In the genomic region with DNA sequence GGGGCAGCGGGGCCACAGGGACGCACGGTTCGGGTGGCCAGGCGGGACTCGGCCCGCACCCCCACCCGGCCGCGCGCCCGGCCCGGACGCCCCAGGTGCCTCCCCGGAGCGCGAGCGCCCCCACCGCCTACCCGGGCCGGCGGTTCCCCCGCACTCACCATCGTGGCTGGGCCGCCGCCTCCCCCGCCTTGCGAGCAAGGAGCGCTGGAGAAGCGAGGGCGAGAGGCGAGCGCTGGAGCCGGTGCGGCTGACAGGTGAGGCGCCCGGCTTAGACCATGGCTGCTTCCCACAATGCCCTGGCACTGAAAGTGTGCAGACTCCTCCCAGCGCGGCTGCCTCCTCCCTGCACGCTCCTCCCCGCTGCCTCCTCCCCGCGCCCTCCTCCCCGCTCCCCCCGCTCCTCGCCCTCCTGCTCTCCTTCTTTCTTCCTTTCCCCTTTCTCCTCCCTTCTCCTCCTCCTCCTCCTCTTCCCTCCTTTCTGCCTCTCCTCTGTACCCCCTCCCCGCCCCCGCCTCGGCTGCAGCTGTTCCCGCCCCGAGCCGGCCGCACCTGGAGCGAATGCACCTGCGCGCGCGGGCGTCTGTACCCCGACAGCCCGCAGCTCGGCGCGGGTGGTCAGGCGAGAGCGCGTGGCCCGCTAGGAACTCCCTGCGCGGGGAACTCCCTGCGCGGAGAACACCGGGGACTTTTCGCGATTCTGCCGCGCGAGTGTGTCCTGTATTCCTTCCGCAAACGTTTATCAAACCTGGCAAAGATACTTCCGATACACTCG, we compare ENCODE assay signal across 1 cellular context.
TF ChIP-seq lines count a peak whose summit lies in the region.

A gene (minus strand): TSS at position 293 of the 772 bp plus-strand sequence. CDS start 132 bp downstream, at position 161.

TF ChIP-seq in HEK293, 187 proteins besides CTCF, POLR2A, EP300 and RAD21 (continued from another document and continues in another):
- TF ChIP-seq, protein P1, sequence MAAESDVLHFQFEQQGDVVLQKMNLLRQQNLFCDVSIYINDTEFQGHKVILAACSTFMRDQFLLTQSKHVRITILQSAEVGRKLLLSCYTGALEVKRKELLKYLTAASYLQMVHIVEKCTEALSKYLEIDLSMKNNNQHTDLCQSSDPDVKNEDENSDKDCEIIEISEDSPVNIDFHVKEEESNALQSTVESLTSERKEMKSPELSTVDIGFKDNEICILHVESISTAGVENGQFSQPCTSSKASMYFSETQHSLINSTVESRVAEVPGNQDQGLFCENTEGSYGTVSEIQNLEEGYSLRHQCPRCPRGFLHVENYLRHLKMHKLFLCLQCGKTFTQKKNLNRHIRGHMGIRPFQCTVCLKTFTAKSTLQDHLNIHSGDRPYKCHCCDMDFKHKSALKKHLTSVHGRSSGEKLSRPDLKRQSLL (tag by site-specific recombination; IDR thresholded peaks at IDR 0.05) = peak; percentile 93
- no peak for TF ChIP-seq ZNF785 (tag by site-specific recombination; IDR thresholded peaks at IDR 0.05)
- no peak for TF ChIP-seq ZNF521 (tag by site-specific recombination; IDR thresholded peaks at IDR 0.05)
- no peak for TF ChIP-seq MEIS1 (CRISPR knock-in tag; IDR thresholded peaks at IDR 0.05; ENCODE audit: borderline replicate concordance)
- no peak for TF ChIP-seq ZNF670 (tag by site-specific recombination; IDR thresholded peaks at IDR 0.05; ENCODE audit: low read depth)
- TF ChIP-seq ZSCAN23 (tag by site-specific recombination; IDR thresholded peaks at IDR 0.05) = no peak
- TF ChIP-seq ZNF174 (tag by site-specific recombination; IDR thresholded peaks at IDR 0.05) = no peak
- TF ChIP-seq, protein P2, sequence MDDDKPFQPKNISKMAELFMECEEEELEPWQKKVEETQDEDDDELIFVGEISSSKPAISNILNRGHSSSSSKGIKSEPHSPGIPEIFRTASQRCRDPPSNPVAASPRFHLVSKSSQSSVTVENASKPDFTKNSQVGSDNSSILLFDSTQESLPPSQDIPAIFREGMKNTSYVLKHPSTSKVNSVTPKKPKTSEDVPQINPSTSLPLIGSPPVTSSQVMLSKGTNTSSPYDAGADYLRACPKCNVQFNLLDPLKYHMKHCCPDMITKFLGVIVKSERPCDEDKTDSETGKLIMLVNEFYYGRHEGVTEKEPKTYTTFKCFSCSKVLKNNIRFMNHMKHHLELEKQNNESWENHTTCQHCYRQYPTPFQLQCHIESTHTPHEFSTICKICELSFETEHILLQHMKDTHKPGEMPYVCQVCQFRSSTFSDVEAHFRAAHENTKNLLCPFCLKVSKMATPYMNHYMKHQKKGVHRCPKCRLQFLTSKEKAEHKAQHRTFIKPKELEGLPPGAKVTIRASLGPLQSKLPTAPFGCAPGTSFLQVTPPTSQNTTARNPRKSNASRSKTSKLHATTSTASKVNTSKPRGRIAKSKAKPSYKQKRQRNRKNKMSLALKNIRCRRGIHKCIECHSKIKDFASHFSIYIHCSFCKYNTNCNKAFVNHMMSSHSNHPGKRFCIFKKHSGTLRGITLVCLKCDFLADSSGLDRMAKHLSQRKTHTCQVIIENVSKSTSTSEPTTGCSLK (tag by site-specific recombination; IDR thresholded peaks at IDR 0.05) = no peak
- TF ChIP-seq, protein P3, sequence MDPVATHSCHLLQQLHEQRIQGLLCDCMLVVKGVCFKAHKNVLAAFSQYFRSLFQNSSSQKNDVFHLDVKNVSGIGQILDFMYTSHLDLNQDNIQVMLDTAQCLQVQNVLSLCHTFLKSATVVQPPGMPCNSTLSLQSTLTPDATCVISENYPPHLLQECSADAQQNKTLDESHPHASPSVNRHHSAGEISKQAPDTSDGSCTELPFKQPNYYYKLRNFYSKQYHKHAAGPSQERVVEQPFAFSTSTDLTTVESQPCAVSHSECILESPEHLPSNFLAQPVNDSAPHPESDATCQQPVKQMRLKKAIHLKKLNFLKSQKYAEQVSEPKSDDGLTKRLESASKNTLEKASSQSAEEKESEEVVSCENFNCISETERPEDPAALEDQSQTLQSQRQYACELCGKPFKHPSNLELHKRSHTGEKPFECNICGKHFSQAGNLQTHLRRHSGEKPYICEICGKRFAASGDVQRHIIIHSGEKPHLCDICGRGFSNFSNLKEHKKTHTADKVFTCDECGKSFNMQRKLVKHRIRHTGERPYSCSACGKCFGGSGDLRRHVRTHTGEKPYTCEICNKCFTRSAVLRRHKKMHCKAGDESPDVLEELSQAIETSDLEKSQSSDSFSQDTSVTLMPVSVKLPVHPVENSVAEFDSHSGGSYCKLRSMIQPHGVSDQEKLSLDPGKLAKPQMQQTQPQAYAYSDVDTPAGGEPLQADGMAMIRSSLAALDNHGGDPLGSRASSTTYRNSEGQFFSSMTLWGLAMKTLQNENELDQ (tag by site-specific recombination; IDR thresholded peaks at IDR 0.05; ENCODE audit: low read depth) = no peak
- no peak for TF ChIP-seq ZNF157 (tag by site-specific recombination; IDR thresholded peaks at IDR 0.05)
- 0 out of 2 replicates have a peak, but pooled peaks have one; percentile 21 for TF ChIP-seq ZNF501 (tag by site-specific recombination; IDR thresholded peaks at IDR 0.05)
- no peak for TF ChIP-seq ZNF433 (tag by site-specific recombination; IDR thresholded peaks at IDR 0.05; ENCODE audit: low read depth)
- no peak for TF ChIP-seq ZNF626 (tag by site-specific recombination; IDR thresholded peaks at IDR 0.05)
- TF ChIP-seq, protein P4, sequence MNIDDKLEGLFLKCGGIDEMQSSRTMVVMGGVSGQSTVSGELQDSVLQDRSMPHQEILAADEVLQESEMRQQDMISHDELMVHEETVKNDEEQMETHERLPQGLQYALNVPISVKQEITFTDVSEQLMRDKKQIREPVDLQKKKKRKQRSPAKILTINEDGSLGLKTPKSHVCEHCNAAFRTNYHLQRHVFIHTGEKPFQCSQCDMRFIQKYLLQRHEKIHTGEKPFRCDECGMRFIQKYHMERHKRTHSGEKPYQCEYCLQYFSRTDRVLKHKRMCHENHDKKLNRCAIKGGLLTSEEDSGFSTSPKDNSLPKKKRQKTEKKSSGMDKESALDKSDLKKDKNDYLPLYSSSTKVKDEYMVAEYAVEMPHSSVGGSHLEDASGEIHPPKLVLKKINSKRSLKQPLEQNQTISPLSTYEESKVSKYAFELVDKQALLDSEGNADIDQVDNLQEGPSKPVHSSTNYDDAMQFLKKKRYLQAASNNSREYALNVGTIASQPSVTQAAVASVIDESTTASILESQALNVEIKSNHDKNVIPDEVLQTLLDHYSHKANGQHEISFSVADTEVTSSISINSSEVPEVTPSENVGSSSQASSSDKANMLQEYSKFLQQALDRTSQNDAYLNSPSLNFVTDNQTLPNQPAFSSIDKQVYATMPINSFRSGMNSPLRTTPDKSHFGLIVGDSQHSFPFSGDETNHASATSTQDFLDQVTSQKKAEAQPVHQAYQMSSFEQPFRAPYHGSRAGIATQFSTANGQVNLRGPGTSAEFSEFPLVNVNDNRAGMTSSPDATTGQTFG (tag by site-specific recombination; IDR thresholded peaks at IDR 0.05; ENCODE audit: borderline replicate concordance) = no peak
- TF ChIP-seq, protein P5, sequence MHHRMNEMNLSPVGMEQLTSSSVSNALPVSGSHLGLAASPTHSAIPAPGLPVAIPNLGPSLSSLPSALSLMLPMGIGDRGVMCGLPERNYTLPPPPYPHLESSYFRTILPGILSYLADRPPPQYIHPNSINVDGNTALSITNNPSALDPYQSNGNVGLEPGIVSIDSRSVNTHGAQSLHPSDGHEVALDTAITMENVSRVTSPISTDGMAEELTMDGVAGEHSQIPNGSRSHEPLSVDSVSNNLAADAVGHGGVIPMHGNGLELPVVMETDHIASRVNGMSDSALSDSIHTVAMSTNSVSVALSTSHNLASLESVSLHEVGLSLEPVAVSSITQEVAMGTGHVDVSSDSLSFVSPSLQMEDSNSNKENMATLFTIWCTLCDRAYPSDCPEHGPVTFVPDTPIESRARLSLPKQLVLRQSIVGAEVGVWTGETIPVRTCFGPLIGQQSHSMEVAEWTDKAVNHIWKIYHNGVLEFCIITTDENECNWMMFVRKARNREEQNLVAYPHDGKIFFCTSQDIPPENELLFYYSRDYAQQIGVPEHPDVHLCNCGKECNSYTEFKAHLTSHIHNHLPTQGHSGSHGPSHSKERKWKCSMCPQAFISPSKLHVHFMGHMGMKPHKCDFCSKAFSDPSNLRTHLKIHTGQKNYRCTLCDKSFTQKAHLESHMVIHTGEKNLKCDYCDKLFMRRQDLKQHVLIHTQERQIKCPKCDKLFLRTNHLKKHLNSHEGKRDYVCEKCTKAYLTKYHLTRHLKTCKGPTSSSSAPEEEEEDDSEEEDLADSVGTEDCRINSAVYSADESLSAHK (tag by site-specific recombination; IDR thresholded peaks at IDR 0.05) = no peak
- TF ChIP-seq ZBTB20 (tag by site-specific recombination; IDR thresholded peaks at IDR 0.05) = peak; percentile 42; the same call in 1 of the 2 replicates
- no peak for TF ChIP-seq ZNF2 (tag by site-specific recombination; IDR thresholded peaks at IDR 0.05)
- TF ChIP-seq ZNF133 (tag by site-specific recombination; IDR thresholded peaks at IDR 0.05) = no peak
- TF ChIP-seq ZNF76 (tag by site-specific recombination; IDR thresholded peaks at IDR 0.05; ENCODE audit: borderline replicate concordance, low read depth) = peak; percentile 90
- TF ChIP-seq ZNF302 (tag by site-specific recombination; IDR thresholded peaks at IDR 0.05; ENCODE audit: low read depth) = no peak
- TF ChIP-seq GLI4 (tag by site-specific recombination; IDR thresholded peaks at IDR 0.05) = 0 out of 2 replicates have a peak, but pooled peaks have one; percentile 16
- TF ChIP-seq ZNF175 (tag by site-specific recombination; IDR thresholded peaks at IDR 0.05) = no peak
- TF ChIP-seq ZXDB (tag by site-specific recombination; IDR thresholded peaks at IDR 0.05) = peak; percentile 32
- no peak for TF ChIP-seq OVOL3 (tag by site-specific recombination; IDR thresholded peaks at IDR 0.05)
- no peak for TF ChIP-seq ZNF792 (tag by site-specific recombination; IDR thresholded peaks at IDR 0.05)
- no peak for TF ChIP-seq ZNF677 (tag by site-specific recombination; IDR thresholded peaks at IDR 0.05)
- peak; percentile 17; the same call in 1 of the 2 replicates for TF ChIP-seq GLIS2 (tag by site-specific recombination; IDR thresholded peaks at IDR 0.05)
- TF ChIP-seq ZNF324 (tag by site-specific recombination; IDR thresholded peaks at IDR 0.05) = no peak
- no peak for TF ChIP-seq IKZF3 (tag by site-specific recombination; IDR thresholded peaks at IDR 0.05)
- TF ChIP-seq, protein P6, sequence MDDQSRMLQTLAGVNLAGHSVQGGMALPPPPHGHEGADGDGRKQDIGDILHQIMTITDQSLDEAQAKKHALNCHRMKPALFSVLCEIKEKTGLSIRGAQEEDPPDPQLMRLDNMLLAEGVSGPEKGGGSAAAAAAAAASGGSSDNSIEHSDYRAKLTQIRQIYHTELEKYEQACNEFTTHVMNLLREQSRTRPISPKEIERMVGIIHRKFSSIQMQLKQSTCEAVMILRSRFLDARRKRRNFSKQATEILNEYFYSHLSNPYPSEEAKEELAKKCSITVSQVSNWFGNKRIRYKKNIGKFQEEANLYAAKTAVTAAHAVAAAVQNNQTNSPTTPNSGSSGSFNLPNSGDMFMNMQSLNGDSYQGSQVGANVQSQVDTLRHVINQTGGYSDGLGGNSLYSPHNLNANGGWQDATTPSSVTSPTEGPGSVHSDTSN (CRISPR knock-in tag; IDR thresholded peaks at IDR 0.05) = no peak
- 0 out of 2 replicates have a peak, but pooled peaks have one; percentile 27 for TF ChIP-seq ZFP37 (tag by site-specific recombination; IDR thresholded peaks at IDR 0.05)
- no peak for TF ChIP-seq ZBTB21 (tag by site-specific recombination; IDR thresholded peaks at IDR 0.05)
- TF ChIP-seq RBAK (tag by site-specific recombination; IDR thresholded peaks at IDR 0.05) = no peak
- no peak for TF ChIP-seq ZNF423 (tag by site-specific recombination; IDR thresholded peaks at IDR 0.05)
- TF ChIP-seq ZNF514 (tag by site-specific recombination; IDR thresholded peaks at IDR 0.05) = no peak
- TF ChIP-seq, protein P7, sequence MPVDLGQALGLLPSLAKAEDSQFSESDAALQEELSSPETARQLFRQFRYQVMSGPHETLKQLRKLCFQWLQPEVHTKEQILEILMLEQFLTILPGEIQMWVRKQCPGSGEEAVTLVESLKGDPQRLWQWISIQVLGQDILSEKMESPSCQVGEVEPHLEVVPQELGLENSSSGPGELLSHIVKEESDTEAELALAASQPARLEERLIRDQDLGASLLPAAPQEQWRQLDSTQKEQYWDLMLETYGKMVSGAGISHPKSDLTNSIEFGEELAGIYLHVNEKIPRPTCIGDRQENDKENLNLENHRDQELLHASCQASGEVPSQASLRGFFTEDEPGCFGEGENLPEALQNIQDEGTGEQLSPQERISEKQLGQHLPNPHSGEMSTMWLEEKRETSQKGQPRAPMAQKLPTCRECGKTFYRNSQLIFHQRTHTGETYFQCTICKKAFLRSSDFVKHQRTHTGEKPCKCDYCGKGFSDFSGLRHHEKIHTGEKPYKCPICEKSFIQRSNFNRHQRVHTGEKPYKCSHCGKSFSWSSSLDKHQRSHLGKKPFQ (tag by site-specific recombination; IDR thresholded peaks at IDR 0.05) = no peak
- TF ChIP-seq, protein P8, sequence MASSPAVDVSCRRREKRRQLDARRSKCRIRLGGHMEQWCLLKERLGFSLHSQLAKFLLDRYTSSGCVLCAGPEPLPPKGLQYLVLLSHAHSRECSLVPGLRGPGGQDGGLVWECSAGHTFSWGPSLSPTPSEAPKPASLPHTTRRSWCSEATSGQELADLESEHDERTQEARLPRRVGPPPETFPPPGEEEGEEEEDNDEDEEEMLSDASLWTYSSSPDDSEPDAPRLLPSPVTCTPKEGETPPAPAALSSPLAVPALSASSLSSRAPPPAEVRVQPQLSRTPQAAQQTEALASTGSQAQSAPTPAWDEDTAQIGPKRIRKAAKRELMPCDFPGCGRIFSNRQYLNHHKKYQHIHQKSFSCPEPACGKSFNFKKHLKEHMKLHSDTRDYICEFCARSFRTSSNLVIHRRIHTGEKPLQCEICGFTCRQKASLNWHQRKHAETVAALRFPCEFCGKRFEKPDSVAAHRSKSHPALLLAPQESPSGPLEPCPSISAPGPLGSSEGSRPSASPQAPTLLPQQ (tag by site-specific recombination; IDR thresholded peaks at IDR 0.05) = 0 out of 2 replicates have a peak, but pooled peaks have one; percentile 26
- TF ChIP-seq ZNF221 (tag by site-specific recombination; IDR thresholded peaks at IDR 0.05; ENCODE audit: borderline replicate concordance) = no peak
- TF ChIP-seq, protein P9, sequence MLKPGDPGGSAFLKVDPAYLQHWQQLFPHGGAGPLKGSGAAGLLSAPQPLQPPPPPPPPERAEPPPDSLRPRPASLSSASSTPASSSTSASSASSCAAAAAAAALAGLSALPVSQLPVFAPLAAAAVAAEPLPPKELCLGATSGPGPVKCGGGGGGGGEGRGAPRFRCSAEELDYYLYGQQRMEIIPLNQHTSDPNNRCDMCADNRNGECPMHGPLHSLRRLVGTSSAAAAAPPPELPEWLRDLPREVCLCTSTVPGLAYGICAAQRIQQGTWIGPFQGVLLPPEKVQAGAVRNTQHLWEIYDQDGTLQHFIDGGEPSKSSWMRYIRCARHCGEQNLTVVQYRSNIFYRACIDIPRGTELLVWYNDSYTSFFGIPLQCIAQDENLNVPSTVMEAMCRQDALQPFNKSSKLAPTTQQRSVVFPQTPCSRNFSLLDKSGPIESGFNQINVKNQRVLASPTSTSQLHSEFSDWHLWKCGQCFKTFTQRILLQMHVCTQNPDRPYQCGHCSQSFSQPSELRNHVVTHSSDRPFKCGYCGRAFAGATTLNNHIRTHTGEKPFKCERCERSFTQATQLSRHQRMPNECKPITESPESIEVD (tag by site-specific recombination; IDR thresholded peaks at IDR 0.05) = no peak
- no peak for TF ChIP-seq ZNF510 (tag by site-specific recombination; IDR thresholded peaks at IDR 0.05; ENCODE audit: insufficient replicate concordance)
- no peak for TF ChIP-seq ZNF544 (tag by site-specific recombination; IDR thresholded peaks at IDR 0.05)
- no peak for TF ChIP-seq ZNF791 (tag by site-specific recombination; IDR thresholded peaks at IDR 0.05)
- TF ChIP-seq TCF7L2 (IDR thresholded peaks at IDR 0.05; ENCODE audit: borderline replicate concordance, low read depth, low read length) = no peak
- TF ChIP-seq ZNF132 (tag by site-specific recombination; IDR thresholded peaks at IDR 0.05; ENCODE audit: borderline replicate concordance) = no peak
- no peak for TF ChIP-seq MYNN (tag by site-specific recombination; IDR thresholded peaks at IDR 0.05; ENCODE audit: borderline replicate concordance)
